In genomic region chr14:68469208-68469713, GRCh38 we compare ENCODE assay signal across 1 cellular context.
A peak's percentile ranks its signal among the peaks of the same experiment; 100 is the strongest.
TF ChIP-seq lines count a peak whose summit lies in the region.

No MANE protein-coding gene starts in this region.

TF ChIP-seq in HepG2, 621 proteins besides CTCF, POLR2A, EP300 and RAD21 (continued from another document and continues in another):
- TF ChIP-seq EZH2 (conservative IDR thresholded peaks at IDR 0.05; ENCODE audit: low read depth, low read length) (no peak), NONO (IDR thresholded peaks at IDR 0.05) (no peak), NONO (CRISPR knock-in tag; conservative IDR thresholded peaks at IDR 0.05) (no peak), HNF4A (CRISPR knock-in tag; IDR thresholded peaks at IDR 0.05) (peak; percentile 87), ZNF7 (CRISPR knock-in tag; IDR thresholded peaks at IDR 0.05) (no peak), TARDBP (CRISPR knock-in tag; IDR thresholded peaks at IDR 0.05) (peak; percentile 73; the same call in 1 of the 2 replicates), KDM1A (CRISPR knock-in tag; IDR thresholded peaks at IDR 0.05) (peak; percentile 68; the same call in 1 of the 2 replicates), GFI1 (CRISPR knock-in tag; IDR thresholded peaks at IDR 0.05; ENCODE audit: borderline replicate concordance) (peak; percentile 99), MIER3 (CRISPR knock-in tag; IDR thresholded peaks at IDR 0.05; ENCODE audit: borderline replicate concordance) (peak; percentile 42; the same call in 1 of the 2 replicates), SP1 (IDR thresholded peaks at IDR 0.05) (no peak), SP1 (CRISPR knock-in tag; IDR thresholded peaks at IDR 0.05) (no peak), RFX1 (IDR thresholded peaks at IDR 0.05) (no peak), SOX5 (CRISPR knock-in tag; IDR thresholded peaks at IDR 0.05; ENCODE audit: borderline replicate concordance) (peak; percentile 86), KLF16 (CRISPR knock-in tag; IDR thresholded peaks at IDR 0.05) (peak in 1 of 2 experiments; percentile 79; a peak in 1 of 4 replicates), ARID5B (CRISPR knock-in tag; IDR thresholded peaks at IDR 0.05) (peak; percentile 95), MAF1 (CRISPR knock-in tag; IDR thresholded peaks at IDR 0.05; ENCODE audit: borderline replicate concordance) (no peak), U2AF2 (IDR thresholded peaks at IDR 0.05; ENCODE audit: low read depth, low read length) (no peak), ZNF503 (CRISPR knock-in tag; IDR thresholded peaks at IDR 0.05) (peak; percentile 98), MED1 (CRISPR knock-in tag; IDR thresholded peaks at IDR 0.05) (0 out of 2 replicates have a peak, but pooled peaks have one; percentile 13), AGO2 (optimal IDR thresholded peaks at IDR 0.05; ENCODE audit: low read depth, low read length) (no peak), DDIT3 (CRISPR knock-in tag; IDR thresholded peaks at IDR 0.05) (no peak), IKZF1 (IDR thresholded peaks at IDR 0.05) (no peak), SATB2 (CRISPR knock-in tag; IDR thresholded peaks at IDR 0.05) (no peak), SRF (IDR thresholded peaks at IDR 0.05; ENCODE audit: low read depth, low read length) (no peak), SOX13 (IDR thresholded peaks at IDR 0.05) (peak; percentile 91), SOX13 (CRISPR knock-in tag; conservative IDR thresholded peaks at IDR 0.05 in 1 of 2, IDR thresholded peaks at IDR 0.05 in 1 of 2) (peak in 1 of 2 experiments; percentile 96; a peak in 2 of 4 replicates), GABPA (IDR thresholded peaks at IDR 0.05; ENCODE audit: low read depth, low read length) (no peak), GABPA (CRISPR knock-in tag; IDR thresholded peaks at IDR 0.05; ENCODE audit: low read depth) (peak; percentile 17; the same call in 1 of the 2 replicates), TFDP2 (CRISPR knock-in tag; IDR thresholded peaks at IDR 0.05) (0 out of 2 replicates have a peak, but pooled peaks have one; percentile 38), TEAD3 (CRISPR knock-in tag; optimal IDR thresholded peaks at IDR 0.05; ENCODE audit: borderline replicate concordance) (peak; percentile 36), RCOR2 (CRISPR knock-in tag; IDR thresholded peaks at IDR 0.05) (peak; percentile 87), ELF3 (CRISPR knock-in tag; IDR thresholded peaks at IDR 0.05) (peak; percentile 23; the same call in 1 of the 2 replicates), MIXL1 (CRISPR knock-in tag; IDR thresholded peaks at IDR 0.05) (peak; percentile 69), ZFP36 (IDR thresholded peaks at IDR 0.05; ENCODE audit: borderline replicate concordance, low read depth, low read length, partially characterized antibody) (peak; percentile 62), FOXJ3 (CRISPR knock-in tag; IDR thresholded peaks at IDR 0.05; ENCODE audit: borderline replicate concordance) (peak; percentile 89; the same call in 1 of the 2 replicates)
- TF ChIP-seq, protein P1, sequence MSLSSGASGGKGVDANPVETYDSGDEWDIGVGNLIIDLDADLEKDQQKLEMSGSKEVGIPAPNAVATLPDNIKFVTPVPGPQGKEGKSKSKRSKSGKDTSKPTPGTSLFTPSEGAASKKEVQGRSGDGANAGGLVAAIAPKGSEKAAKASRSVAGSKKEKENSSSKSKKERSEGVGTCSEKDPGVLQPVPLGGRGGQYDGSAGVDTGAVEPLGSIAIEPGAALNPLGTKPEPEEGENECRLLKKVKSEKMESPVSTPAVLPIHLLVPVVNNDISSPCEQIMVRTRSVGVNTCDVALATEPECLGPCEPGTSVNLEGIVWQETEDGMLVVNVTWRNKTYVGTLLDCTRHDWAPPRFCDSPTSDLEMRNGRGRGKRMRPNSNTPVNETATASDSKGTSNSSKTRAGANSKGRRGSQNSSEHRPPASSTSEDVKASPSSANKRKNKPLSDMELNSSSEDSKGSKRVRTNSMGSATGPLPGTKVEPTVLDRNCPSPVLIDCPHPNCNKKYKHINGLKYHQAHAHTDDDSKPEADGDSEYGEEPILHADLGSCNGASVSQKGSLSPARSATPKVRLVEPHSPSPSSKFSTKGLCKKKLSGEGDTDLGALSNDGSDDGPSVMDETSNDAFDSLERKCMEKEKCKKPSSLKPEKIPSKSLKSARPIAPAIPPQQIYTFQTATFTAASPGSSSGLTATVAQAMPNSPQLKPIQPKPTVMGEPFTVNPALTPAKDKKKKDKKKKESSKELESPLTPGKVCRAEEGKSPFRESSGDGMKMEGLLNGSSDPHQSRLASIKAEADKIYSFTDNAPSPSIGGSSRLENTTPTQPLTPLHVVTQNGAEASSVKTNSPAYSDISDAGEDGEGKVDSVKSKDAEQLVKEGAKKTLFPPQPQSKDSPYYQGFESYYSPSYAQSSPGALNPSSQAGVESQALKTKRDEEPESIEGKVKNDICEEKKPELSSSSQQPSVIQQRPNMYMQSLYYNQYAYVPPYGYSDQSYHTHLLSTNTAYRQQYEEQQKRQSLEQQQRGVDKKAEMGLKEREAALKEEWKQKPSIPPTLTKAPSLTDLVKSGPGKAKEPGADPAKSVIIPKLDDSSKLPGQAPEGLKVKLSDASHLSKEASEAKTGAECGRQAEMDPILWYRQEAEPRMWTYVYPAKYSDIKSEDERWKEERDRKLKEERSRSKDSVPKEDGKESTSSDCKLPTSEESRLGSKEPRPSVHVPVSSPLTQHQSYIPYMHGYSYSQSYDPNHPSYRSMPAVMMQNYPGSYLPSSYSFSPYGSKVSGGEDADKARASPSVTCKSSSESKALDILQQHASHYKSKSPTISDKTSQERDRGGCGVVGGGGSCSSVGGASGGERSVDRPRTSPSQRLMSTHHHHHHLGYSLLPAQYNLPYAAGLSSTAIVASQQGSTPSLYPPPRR (CRISPR knock-in tag; IDR thresholded peaks at IDR 0.05; ENCODE audit: borderline replicate concordance), result peak; percentile 98
- TF ChIP-seq, protein P2, sequence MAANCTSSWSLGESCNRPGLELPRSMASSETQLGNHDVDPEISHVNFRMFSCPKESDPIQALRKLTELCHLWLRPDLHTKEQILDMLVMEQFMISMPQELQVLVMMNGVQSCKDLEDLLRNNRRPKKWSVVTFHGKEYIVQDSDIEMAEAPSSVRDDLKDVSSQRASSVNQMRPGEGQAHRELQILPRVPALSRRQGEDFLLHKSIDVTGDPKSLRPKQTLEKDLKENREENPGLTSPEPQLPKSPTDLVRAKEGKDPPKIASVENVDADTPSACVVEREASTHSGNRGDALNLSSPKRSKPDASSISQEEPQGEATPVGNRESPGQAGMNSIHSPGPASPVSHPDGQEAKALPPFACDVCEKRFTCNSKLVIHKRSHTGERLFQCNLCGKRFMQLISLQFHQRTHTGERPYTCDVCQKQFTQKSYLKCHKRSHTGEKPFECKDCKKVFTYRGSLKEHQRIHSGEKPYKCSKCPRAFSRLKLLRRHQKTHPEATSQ (CRISPR knock-in tag; IDR thresholded peaks at IDR 0.05; ENCODE audit: borderline replicate concordance), result peak; percentile 76; the same call in 1 of the 2 replicates
- TF ChIP-seq, protein P3, sequence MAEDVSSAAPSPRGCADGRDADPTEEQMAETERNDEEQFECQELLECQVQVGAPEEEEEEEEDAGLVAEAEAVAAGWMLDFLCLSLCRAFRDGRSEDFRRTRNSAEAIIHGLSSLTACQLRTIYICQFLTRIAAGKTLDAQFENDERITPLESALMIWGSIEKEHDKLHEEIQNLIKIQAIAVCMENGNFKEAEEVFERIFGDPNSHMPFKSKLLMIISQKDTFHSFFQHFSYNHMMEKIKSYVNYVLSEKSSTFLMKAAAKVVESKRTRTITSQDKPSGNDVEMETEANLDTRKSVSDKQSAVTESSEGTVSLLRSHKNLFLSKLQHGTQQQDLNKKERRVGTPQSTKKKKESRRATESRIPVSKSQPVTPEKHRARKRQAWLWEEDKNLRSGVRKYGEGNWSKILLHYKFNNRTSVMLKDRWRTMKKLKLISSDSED (CRISPR knock-in tag; IDR thresholded peaks at IDR 0.05), result no peak
- TF ChIP-seq, protein P4, sequence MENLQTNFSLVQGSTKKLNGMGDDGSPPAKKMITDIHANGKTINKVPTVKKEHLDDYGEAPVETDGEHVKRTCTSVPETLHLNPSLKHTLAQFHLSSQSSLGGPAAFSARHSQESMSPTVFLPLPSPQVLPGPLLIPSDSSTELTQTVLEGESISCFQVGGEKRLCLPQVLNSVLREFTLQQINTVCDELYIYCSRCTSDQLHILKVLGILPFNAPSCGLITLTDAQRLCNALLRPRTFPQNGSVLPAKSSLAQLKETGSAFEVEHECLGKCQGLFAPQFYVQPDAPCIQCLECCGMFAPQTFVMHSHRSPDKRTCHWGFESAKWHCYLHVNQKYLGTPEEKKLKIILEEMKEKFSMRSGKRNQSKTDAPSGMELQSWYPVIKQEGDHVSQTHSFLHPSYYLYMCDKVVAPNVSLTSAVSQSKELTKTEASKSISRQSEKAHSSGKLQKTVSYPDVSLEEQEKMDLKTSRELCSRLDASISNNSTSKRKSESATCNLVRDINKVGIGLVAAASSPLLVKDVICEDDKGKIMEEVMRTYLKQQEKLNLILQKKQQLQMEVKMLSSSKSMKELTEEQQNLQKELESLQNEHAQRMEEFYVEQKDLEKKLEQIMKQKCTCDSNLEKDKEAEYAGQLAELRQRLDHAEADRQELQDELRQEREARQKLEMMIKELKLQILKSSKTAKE (CRISPR knock-in tag; IDR thresholded peaks at IDR 0.05; ENCODE audit: borderline replicate concordance), result peak; percentile 66; the same call in 1 of the 2 replicates
- TF ChIP-seq, protein P5, sequence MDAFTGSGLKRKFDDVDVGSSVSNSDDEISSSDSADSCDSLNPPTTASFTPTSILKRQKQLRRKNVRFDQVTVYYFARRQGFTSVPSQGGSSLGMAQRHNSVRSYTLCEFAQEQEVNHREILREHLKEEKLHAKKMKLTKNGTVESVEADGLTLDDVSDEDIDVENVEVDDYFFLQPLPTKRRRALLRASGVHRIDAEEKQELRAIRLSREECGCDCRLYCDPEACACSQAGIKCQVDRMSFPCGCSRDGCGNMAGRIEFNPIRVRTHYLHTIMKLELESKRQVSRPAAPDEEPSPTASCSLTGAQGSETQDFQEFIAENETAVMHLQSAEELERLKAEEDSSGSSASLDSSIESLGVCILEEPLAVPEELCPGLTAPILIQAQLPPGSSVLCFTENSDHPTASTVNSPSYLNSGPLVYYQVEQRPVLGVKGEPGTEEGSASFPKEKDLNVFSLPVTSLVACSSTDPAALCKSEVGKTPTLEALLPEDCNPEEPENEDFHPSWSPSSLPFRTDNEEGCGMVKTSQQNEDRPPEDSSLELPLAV (CRISPR knock-in tag; conservative IDR thresholded peaks at IDR 0.05; ENCODE audit: low read depth), result no peak
- TF ChIP-seq, protein P6, sequence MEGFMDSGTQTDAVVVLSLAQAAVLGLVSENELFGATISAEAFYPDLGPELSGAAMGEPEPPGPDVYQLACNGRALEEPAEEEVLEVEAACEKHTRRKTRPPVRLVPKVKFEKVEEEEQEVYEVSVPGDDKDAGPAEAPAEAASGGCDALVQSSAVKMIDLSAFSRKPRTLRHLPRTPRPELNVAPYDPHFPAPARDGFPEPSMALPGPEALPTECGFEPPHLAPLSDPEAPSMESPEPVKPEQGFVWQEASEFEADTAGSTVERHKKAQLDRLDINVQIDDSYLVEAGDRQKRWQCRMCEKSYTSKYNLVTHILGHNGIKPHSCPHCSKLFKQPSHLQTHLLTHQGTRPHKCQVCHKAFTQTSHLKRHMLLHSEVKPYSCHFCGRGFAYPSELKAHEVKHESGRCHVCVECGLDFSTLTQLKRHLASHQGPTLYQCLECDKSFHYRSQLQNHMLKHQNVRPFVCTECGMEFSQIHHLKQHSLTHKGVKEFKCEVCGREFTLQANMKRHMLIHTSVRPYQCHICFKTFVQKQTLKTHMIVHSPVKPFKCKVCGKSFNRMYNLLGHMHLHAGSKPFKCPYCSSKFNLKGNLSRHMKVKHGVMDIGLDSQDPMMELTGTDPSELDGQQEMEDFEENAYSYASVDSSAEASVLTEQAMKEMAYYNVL (CRISPR knock-in tag; IDR thresholded peaks at IDR 0.05; ENCODE audit: borderline replicate concordance), result no peak
